Comparison of ENCODE assay signal across 1 cellular context in the genomic region with DNA sequence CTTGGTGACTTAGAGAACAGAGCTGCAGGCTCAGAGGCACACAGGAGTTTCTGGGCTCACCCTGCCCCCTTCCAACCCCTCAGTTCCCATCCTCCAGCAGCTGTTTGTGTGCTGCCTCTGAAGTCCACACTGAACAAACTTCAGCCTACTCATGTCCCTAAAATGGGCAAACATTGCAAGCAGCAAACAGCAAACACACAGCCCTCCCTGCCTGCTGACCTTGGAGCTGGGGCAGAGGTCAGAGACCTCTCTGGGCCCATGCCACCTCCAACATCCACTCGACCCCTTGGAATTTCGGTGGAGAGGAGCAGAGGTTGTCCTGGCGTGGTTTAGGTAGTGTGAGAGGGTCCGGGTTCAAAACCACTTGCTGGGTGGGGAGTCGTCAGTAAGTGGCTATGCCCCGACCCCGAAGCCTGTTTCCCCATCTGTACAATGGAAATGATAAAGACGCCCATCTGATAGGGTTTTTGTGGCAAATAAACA.
A peak's percentile ranks its signal among the peaks of the same experiment; 100 is the strongest.
TF ChIP-seq lines count a peak whose summit lies in the region.

No MANE protein-coding gene starts in this region.

TF ChIP-seq in HepG2, 621 proteins besides CTCF, POLR2A, EP300 and RAD21 (continued from another document):
- TF ChIP-seq ZNF629 (CRISPR knock-in tag; conservative IDR thresholded peaks at IDR 0.05) (peak; percentile 84), HBP1 (CRISPR knock-in tag; IDR thresholded peaks at IDR 0.05; ENCODE audit: low read depth) (peak; percentile 61; the same call in 1 of the 2 replicates), ZNF101 (CRISPR knock-in tag; IDR thresholded peaks at IDR 0.05; ENCODE audit: borderline replicate concordance, low read depth) (no peak), SRF (IDR thresholded peaks at IDR 0.05; ENCODE audit: low read depth, low read length) (peak; percentile 94), CHCHD3 (CRISPR knock-in tag; IDR thresholded peaks at IDR 0.05) (no peak), GABPA (IDR thresholded peaks at IDR 0.05; ENCODE audit: low read depth, low read length) (no peak), GABPA (CRISPR knock-in tag; IDR thresholded peaks at IDR 0.05; ENCODE audit: low read depth) (peak; percentile 60; the same call in 1 of the 2 replicates), HHEX (CRISPR knock-in tag; IDR thresholded peaks at IDR 0.05) (peak; percentile 80), GATA4 (IDR thresholded peaks at IDR 0.05; ENCODE audit: borderline replicate concordance, low read depth) (peak; percentile 84; the same call in 1 of the 2 replicates), SIN3A (IDR thresholded peaks at IDR 0.05; ENCODE audit: borderline replicate concordance, low read depth, low read length) (peak; percentile 69; the same call in 1 of the 2 replicates), ZHX2 (IDR thresholded peaks at IDR 0.05; ENCODE audit: low read depth) (no peak; the same call in 1 of the 2 replicates), ZHX2 (CRISPR knock-in tag; IDR thresholded peaks at IDR 0.05; ENCODE audit: borderline replicate concordance) (0 out of 2 replicates have a peak, but pooled peaks have one; percentile 53), ZNF407 (CRISPR knock-in tag; IDR thresholded peaks at IDR 0.05; ENCODE audit: not compliant biosample characterization) (no peak), ZNF550 (CRISPR knock-in tag; IDR thresholded peaks at IDR 0.05; ENCODE audit: borderline replicate concordance) (no peak), HIC2 (CRISPR knock-in tag; IDR thresholded peaks at IDR 0.05; ENCODE audit: low read depth) (peak; percentile 96), ZNF710 (CRISPR knock-in tag; IDR thresholded peaks at IDR 0.05; ENCODE audit: borderline replicate concordance) (peak; percentile 93), PHB2 (IDR thresholded peaks at IDR 0.05; ENCODE audit: partially characterized antibody) (no peak), CHD4 (IDR thresholded peaks at IDR 0.05; ENCODE audit: borderline replicate concordance, low read length) (peak; percentile 86; the same call in 1 of the 2 replicates)
- TF ChIP-seq, protein P1, sequence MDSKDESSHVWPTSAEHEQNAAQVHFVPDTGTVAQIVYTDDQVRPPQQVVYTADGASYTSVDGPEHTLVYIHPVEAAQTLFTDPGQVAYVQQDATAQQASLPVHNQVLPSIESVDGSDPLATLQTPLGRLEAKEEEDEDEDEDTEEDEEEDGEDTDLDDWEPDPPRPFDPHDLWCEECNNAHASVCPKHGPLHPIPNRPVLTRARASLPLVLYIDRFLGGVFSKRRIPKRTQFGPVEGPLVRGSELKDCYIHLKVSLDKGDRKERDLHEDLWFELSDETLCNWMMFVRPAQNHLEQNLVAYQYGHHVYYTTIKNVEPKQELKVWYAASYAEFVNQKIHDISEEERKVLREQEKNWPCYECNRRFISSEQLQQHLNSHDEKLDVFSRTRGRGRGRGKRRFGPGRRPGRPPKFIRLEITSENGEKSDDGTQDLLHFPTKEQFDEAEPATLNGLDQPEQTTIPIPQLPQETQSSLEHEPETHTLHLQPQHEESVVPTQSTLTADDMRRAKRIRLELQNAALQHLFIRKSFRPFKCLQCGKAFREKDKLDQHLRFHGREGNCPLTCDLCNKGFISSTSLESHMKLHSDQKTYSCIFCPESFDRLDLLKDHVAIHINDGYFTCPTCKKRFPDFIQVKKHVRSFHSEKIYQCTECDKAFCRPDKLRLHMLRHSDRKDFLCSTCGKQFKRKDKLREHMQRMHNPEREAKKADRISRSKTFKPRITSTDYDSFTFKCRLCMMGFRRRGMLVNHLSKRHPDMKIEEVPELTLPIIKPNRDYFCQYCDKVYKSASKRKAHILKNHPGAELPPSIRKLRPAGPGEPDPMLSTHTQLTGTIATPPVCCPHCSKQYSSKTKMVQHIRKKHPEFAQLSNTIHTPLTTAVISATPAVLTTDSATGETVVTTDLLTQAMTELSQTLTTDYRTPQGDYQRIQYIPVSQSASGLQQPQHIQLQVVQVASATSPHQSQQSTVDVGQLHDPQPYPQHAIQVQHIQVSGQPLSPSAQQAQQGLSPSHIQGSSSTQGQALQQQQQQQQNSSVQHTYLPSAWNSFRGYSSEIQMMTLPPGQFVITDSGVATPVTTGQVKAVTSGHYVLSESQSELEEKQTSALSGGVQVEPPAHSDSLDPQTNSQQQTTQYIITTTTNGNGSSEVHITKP (CRISPR knock-in tag; IDR thresholded peaks at IDR 0.05; ENCODE audit: low read depth) = peak; percentile 84
